Comparison of ENCODE assay signal across 28 cellular contexts in the genomic region with DNA sequence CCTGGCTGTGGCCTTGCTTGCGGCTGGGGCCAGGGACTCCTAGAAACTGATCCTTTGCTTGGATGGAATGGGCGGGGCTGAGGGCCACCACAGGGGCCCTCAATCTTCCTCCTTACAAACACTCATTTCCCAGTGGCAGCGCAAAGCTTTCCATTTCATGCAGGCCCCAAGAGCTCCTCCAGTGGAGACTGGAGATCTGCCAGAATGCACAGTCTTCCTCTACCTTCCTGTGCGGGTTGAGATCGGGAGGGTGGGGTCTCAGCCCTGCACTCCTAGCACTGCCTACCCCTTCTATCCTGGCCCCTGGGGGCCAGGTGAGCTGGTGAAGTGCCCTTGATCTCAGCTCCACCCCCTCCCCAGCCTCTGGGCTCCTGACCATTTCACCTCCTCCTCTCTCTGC. TPM values are rescaled to one million over a fixed set of nuclear protein-coding genes. Genes with fewer than 3 reads are reported as not detected.
A peak's percentile ranks its signal among the peaks of the same experiment; 100 is the strongest.
DNase-seq lines count a peak whose midpoint lies in the region; ATAC-seq and TF ChIP-seq lines count a peak whose summit lies in the region.
"Had no signal": no experiment of that assay in that cellular context is flagged by ENCODE, and none has a peak within 500 bp of the region (broad histone marks: within the 10 kb centered on the region; RNA-seq: fewer than 3 reads in every experiment).

No MANE protein-coding gene starts in this region.

- H3K9me3 Mint-ChIP-seq in Caco-2 (ENCODE audit: unreplicated experiment), result no peaks in the 10 kb centered on the region
- H3K9me3 Mint-ChIP-seq: activated naive CD4-positive, alpha-beta T cell treated with anti-CD3 and anti-CD28 coated beads, Interleukin-2, amount 10 ng/mL, durations not matched to agents 7 days and 5 days; activated T-helper 1 cell treated with anti-CD3 and anti-CD28 coated beads, Interleukin-12 subunit alpha, Interleukin-12 subunit beta, Interleukin-2, Interleukin-4 antibody, amounts not matched to agents 30 ng/mL and 10 ng/mL and 1 ng/mL, durations not matched to agents 14 hours and 24 hours and 36 hours; IgD-negative memory B cell; stimulated activated memory B cell treated with anti-CD40 and anti-IgM and Interleukin-4, amounts not matched to agents 10 μg/mL and 1 μg/mL and 100 μg/mL, for 72 hours had no signal

- no peak overlapping the region for H3K4me3 Mint-ChIP-seq in Caco-2 (ENCODE audit: unreplicated experiment)
- H3K4me3 Mint-ChIP-seq: activated naive CD4-positive, alpha-beta T cell treated with anti-CD3 and anti-CD28 coated beads, Interleukin-2, amount 10 ng/mL, durations not matched to agents 7 days and 5 days; activated T-helper 1 cell treated with anti-CD3 and anti-CD28 coated beads, Interleukin-12 subunit alpha, Interleukin-12 subunit beta, Interleukin-2, Interleukin-4 antibody, amounts not matched to agents 30 ng/mL and 10 ng/mL and 1 ng/mL, durations not matched to agents 14 hours and 24 hours and 36 hours; IgD-negative memory B cell; stimulated activated memory B cell treated with anti-CD40 and anti-IgM and Interleukin-4, amounts not matched to agents 10 μg/mL and 1 μg/mL and 100 μg/mL, for 72 hours had no signal

- H3K9me3 ChIP-seq in Caco-2, result no peaks in the 10 kb centered on the region
- H3K9me3 ChIP-seq in lower lobe of right lung, result no peaks in the 10 kb centered on the region
- H3K9me3 ChIP-seq: heart right ventricle, prostate gland, testis had no signal

- H3K36me3 ChIP-seq in Caco-2 (ENCODE audit: control insufficient read depth, insufficient read depth, low read length) (peaks cover 5% of the 10 kb centered on the region; the same call in 1 of the 2 replicates), lower lobe of right lung (peaks cover 37% of the 10 kb centered on the region)

- peaks cover 30% of the 10 kb centered on the region for H3K4me1 Mint-ChIP-seq in Caco-2 (ENCODE audit: low read depth, unreplicated experiment)
- H3K4me1 Mint-ChIP-seq: activated naive CD4-positive, alpha-beta T cell treated with anti-CD3 and anti-CD28 coated beads, Interleukin-2, amount 10 ng/mL, durations not matched to agents 7 days and 5 days; IgD-negative memory B cell had no signal

- no peaks in the 10 kb centered on the region for H3K27me3 Mint-ChIP-seq in Caco-2 (ENCODE audit: insufficient read depth, unreplicated experiment)
- H3K27me3 Mint-ChIP-seq: activated naive CD4-positive, alpha-beta T cell treated with anti-CD3 and anti-CD28 coated beads, Interleukin-2, amount 10 ng/mL, durations not matched to agents 7 days and 5 days; IgD-negative memory B cell; stimulated activated memory B cell treated with anti-CD40 and anti-IgM and Interleukin-4, amounts not matched to agents 10 μg/mL and 1 μg/mL and 100 μg/mL, for 72 hours had no signal

- POLR2A ChIA-PET in Caco-2 (lab: Charles Lee), result no interaction called here

- H3K4me1 ChIP-seq in Caco-2, result peaks cover 49% of the 10 kb centered on the region
- peaks cover 24% of the 10 kb centered on the region for H3K4me1 ChIP-seq in lower lobe of right lung

- H3K36me3 Mint-ChIP-seq in Caco-2 (ENCODE audit: insufficient read depth, unreplicated experiment), result peaks cover 51% of the 10 kb centered on the region

- H3K4me3 ChIP-seq in Caco-2 (ENCODE audit: low read depth, low read length), result no peak overlapping the region
- H3K4me3 ChIP-seq in lower lobe of right lung, result no peak overlapping the region
- H3K4me3 ChIP-seq: coronary artery, GM23248, heart right ventricle, prostate gland, testis had no signal

- no peak for TF ChIP-seq CTCF in Caco-2 (IDR thresholded peaks at IDR 0.05; ENCODE audit: insufficient read depth in 1 of 2, low read depth in 1 of 2, low read length in 1 of 2, severe bottlenecking in 1 of 2, unreplicated experiment in 1 of 2)
- TF ChIP-seq CTCF in lower lobe of right lung (IDR thresholded peaks at IDR 0.05), result no peak

- H3K27me3 ChIP-seq in Caco-2 (replicated peaks; ENCODE audit: control insufficient read depth, insufficient read depth, low read length) (no peaks in the 10 kb centered on the region), lower lobe of right lung (ENCODE audit: low read depth) (no peaks in the 10 kb centered on the region)
- H3K27me3 ChIP-seq: heart right ventricle, testis had no signal

- DNase-seq in NCI-H82 (lab: John Stamatoyannopoulos, UW) (peak; percentile 40), NCI-H82 treated with DMSO at 0.1 percent for 48 hours (lab: John Stamatoyannopoulos, UW; ENCODE audit: unreplicated experiment) (no peak), Caco-2 (no peak), OCI-M1 (lab: John Stamatoyannopoulos, UW) (peak; percentile 7), lower lobe of right lung (peak; percentile 63), NCI-H1694 (lab: John Stamatoyannopoulos, UW) (no peak)
- DNase-seq: 8988T; activated naive CD4-positive, alpha-beta T cell treated with anti-CD3 and anti-CD28 coated beads, Interleukin-2, amount 10 ng/mL, durations not matched to agents 7 days and 5 days; amygdala; effector memory CD4-positive, alpha-beta T cell; foreskin fibroblast; GM23248; heart right ventricle; kidney glomerular epithelial cell; mammary epithelial cell; NCI-H1048; NCI-H1694 treated with DMSO at 0.1 percent for 48 hours; NCI-H2227 treated with DMSO at 0.1 percent for 48 hours; stimulated activated CD4-positive, alpha-beta T cell treated with anti-CD3 and anti-CD28 coated beads, Interleukin-4, amount 100 ng/mL, for 4 hours; testis had no signal

- H3K27ac Mint-ChIP-seq in Caco-2 (ENCODE audit: unreplicated experiment), result peak overlapping the region; percentile 7
- H3K27ac Mint-ChIP-seq: activated naive CD4-positive, alpha-beta T cell treated with anti-CD3 and anti-CD28 coated beads, Interleukin-2, amount 10 ng/mL, durations not matched to agents 7 days and 5 days; activated T-helper 1 cell treated with anti-CD3 and anti-CD28 coated beads, Interleukin-12 subunit alpha, Interleukin-12 subunit beta, Interleukin-2, Interleukin-4 antibody, amounts not matched to agents 30 ng/mL and 10 ng/mL and 1 ng/mL, durations not matched to agents 14 hours and 24 hours and 36 hours; stimulated activated memory B cell treated with anti-CD40 and anti-IgM and Interleukin-4, amounts not matched to agents 10 μg/mL and 1 μg/mL and 100 μg/mL, for 72 hours had no signal

- CTCF ChIA-PET in Caco-2 (lab: Charles Lee), result interaction anchor here (0.9 to 5.0 kb wide), 3 partner anchors 13 to 70 kb away, joined by 4 to 47 read pairs (median 5); a partner anchor contains a TSS

- intact Hi-C loops in Caco-2 (cut with micrococcal nuclease; ENCODE audit: unreplicated experiment) (no loop called here), lower lobe of right lung (cut with DNase I) (no loop called here)

- ATAC-seq in lower lobe of right lung (peak; percentile 48 to 50), GM18870 (IDR thresholded peaks at IDR 0.05; ENCODE audit: unreplicated experiment) (no peak), GM21390 (IDR thresholded peaks at IDR 0.05; ENCODE audit: unreplicated experiment) (no peak)
- ATAC-seq: esophagus mucosa; heart right ventricle; stimulated activated memory B cell treated with anti-CD40 and anti-IgM and Interleukin-4, amounts not matched to agents 10 μg/mL and 1 μg/mL and 100 μg/mL, for 72 hours had no signal

- BruUV-seq in Caco-2 (replicated peaks; lab: Mats Ljungman, UMichigan), result no TSS peak

- peak overlapping the region; percentile 11 for H3K27ac ChIP-seq in lower lobe of right lung
- H3K27ac ChIP-seq: coronary artery, GM23248, heart right ventricle, prostate gland, testis had no signal

RNA-seq across cellular contexts. Expression of a gene that starts 1.7 kb away (rescaled TPM):
- 0.93 TPM in 1 of 2 replicates, not detected in the other for total RNA-seq in Caco-2 (2022)
- 1.7 TPM for total RNA-seq in lower lobe of right lung
- total RNA-seq: esophagus mucosa, GM23248 had no signal

RNA-seq across cellular contexts. Expression of a gene that starts 6.7 kb away (rescaled TPM):
- total RNA-seq in Caco-2 (2022), result 35.1 and 41.3 TPM in 2 replicates
- 28.3 TPM for total RNA-seq in lower lobe of right lung

RNA-seq across cellular contexts. Expression of a gene that starts 13.5 kb away (rescaled TPM):
- total RNA-seq in Caco-2 (2022) (124 and 139 TPM in 2 replicates), lower lobe of right lung (51.2 TPM)

RNA-seq across cellular contexts. Expression of a gene that starts 38.9 kb away (rescaled TPM):
- total RNA-seq in Caco-2 (2022) (70.9 and 80.1 TPM in 2 replicates), lower lobe of right lung (29.9 TPM)

RNA-seq across cellular contexts. Expression of a gene that starts 39.7 kb away (rescaled TPM):
- total RNA-seq in Caco-2 (2022) (239 and 245 TPM in 2 replicates), lower lobe of right lung (55.8 TPM)

Comparison
In these comparisons a context has a peak if more than half of its experiments do, and no peak if none do; other contexts are left out.
1. DNase-seq: peak in NCI-H82 (single experiment), OCI-M1 (single experiment) and lower lobe of right lung (single experiment); none in NCI-H82 treated with DMSO at 0.1 percent for 48 hours (single experiment), Caco-2 (0 of 2) and NCI-H1694 (single experiment).
2. ATAC-seq: peak in lower lobe of right lung (2 of 2); none in GM18870 (single experiment) and GM21390 (single experiment).